Comparison of ENCODE assay signal across 1 cellular context in genomic region chr2:165113414-165113813, GRCh38.
TF ChIP-seq lines count a peak whose summit lies in the region.

No MANE protein-coding gene starts in this region.

TF ChIP-seq in SK-N-SH treated with all-trans-retinoic acid at 6 μM for 48 hours, 23 proteins besides CTCF, POLR2A, EP300 and RAD21 (continued from another document):
- TF ChIP-seq TOX (CRISPR knock-in tag; IDR thresholded peaks at IDR 0.05; ENCODE audit: borderline replicate concordance) (0 out of 2 replicates have a peak, but pooled peaks have one; percentile 37), TCF4 (CRISPR knock-in tag; IDR thresholded peaks at IDR 0.05; ENCODE audit: borderline replicate concordance) (peak; percentile 58; the same call in 1 of the 2 replicates), ISL1 (CRISPR knock-in tag; IDR thresholded peaks at IDR 0.05) (peak; percentile 11; the same call in 1 of the 2 replicates)
